1 cellular context compared by ENCODE assay signal in the genomic region with DNA sequence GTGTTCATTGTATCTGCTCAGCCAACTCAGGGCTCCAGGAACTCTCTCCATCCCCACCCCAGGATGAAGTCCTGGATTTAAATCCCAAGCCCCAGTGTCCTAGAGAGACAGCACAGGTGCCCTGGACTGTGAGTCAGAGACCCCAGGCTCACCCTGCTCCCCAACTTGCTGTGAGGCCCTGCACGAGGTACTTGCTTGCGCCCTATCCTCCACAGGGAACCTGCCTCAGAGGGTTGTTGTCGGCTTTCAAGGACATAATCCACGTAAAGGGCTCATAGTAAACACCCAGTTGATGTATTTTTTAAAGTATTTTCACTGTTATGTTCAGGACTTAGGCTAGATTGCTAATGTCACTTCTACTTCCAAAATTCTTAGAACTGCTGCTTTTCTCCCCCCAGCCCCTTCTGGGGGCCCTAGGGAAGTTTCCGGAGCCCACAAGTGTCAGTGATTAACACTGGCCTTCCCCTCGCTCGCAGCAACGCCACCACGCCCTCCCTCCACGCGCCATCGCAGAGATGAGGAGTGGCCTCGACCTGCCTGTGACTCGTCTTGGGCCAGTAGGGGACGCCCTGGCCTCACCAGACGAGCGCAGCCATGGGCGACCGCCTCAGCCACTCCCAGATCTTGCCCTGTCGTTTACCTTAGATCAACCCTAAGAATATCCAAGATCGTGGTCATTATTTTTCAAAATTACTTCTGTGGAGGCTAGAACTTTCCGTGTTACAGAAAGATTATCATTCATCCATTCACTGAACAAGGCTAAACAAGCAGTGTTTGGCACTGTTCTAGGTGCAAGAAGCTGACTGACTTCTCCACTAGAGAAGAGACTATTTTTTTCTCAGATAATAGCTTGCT.
TF ChIP-seq lines count a peak whose summit lies in the region.

No MANE protein-coding gene starts in this region.

TF ChIP-seq in IMR-90, 13 proteins besides CTCF, POLR2A, EP300 and RAD21:
- TF ChIP-seq MAZ (IDR thresholded peaks at IDR 0.05; ENCODE audit: borderline replicate concordance, low read depth, low read length) (peak; percentile 61; the same call in 1 of the 2 replicates), MXI1 (IDR thresholded peaks at IDR 0.05; ENCODE audit: borderline replicate concordance, low read depth, low read length) (peak; percentile 88), FOS (IDR thresholded peaks at IDR 0.05; ENCODE audit: low read depth, low read length) (no peak), SMC3 (IDR thresholded peaks at IDR 0.05; ENCODE audit: low read depth, low read length) (peak; percentile 96)
